ENCODE assay signal across 3 cellular contexts in genomic region chr1:28280961-28281360, GRCh38.
TF ChIP-seq lines count a peak whose summit lies in the region.

No MANE protein-coding gene starts in this region.

TF ChIP-seq in IMR-90, 13 proteins besides CTCF, POLR2A, EP300 and RAD21:
- TF ChIP-seq MAZ (IDR thresholded peaks at IDR 0.05; ENCODE audit: borderline replicate concordance, low read depth, low read length) (no peak), RFX5 (IDR thresholded peaks at IDR 0.05; ENCODE audit: low read depth, low read length) (no peak), USF2 (IDR thresholded peaks at IDR 0.05; ENCODE audit: low read depth, low read length) (no peak), ELK1 (IDR thresholded peaks at IDR 0.05; ENCODE audit: borderline replicate concordance, low read depth, low read length) (no peak), CEBPB (IDR thresholded peaks at IDR 0.05; ENCODE audit: low read depth, low read length) (no peak), SMC3 (IDR thresholded peaks at IDR 0.05; ENCODE audit: low read depth, low read length) (no peak)

TF ChIP-seq in H1, 55 proteins besides CTCF, POLR2A, EP300 and RAD21:
- TF ChIP-seq USF2 (IDR thresholded peaks at IDR 0.05; ENCODE audit: low read length), result no peak
- TF ChIP-seq BCL11A (IDR thresholded peaks at IDR 0.05; ENCODE audit: low read depth in 2 of 2, low read length in 2 of 2), result no peak
- no peak for TF ChIP-seq POU5F1 (IDR thresholded peaks at IDR 0.05; ENCODE audit: low read depth, low read length)
- TF ChIP-seq ATF2 (IDR thresholded peaks at IDR 0.05; ENCODE audit: low read length), result no peak
- no peak for TF ChIP-seq KDM5A (IDR thresholded peaks at IDR 0.05; ENCODE audit: low read length)
- no peak for TF ChIP-seq SIX5 (IDR thresholded peaks at IDR 0.05; ENCODE audit: low read depth, low read length)
TF ChIP-seq in H1: peak in this region for 0.

TF ChIP-seq in liver, 16 proteins besides CTCF, POLR2A, EP300 and RAD21:
- TF ChIP-seq ZBTB33 (IDR thresholded peaks at IDR 0.05), result no peak
- TF ChIP-seq NR2F2 (IDR thresholded peaks at IDR 0.05), result no peak
- TF ChIP-seq HNF4G (IDR thresholded peaks at IDR 0.05), result no peak
- no peak for TF ChIP-seq RXRA (IDR thresholded peaks at IDR 0.05)
- TF ChIP-seq FOXA2 (IDR thresholded peaks at IDR 0.05), result no peak
- no peak for TF ChIP-seq ATF3 (IDR thresholded peaks at IDR 0.05)
- no peak for TF ChIP-seq REST (IDR thresholded peaks at IDR 0.05)
- no peak for TF ChIP-seq YY1 (IDR thresholded peaks at IDR 0.05)
- TF ChIP-seq FOXA1 (IDR thresholded peaks at IDR 0.05), result no peak
- TF ChIP-seq TAF1 (conservative IDR thresholded peaks at IDR 0.05), result no peak
- no peak for TF ChIP-seq JUND (IDR thresholded peaks at IDR 0.05)
- TF ChIP-seq SP1 (IDR thresholded peaks at IDR 0.05), result no peak
- no peak for TF ChIP-seq HNF4A (conservative IDR thresholded peaks at IDR 0.05)
- no peak for TF ChIP-seq EGR1 (IDR thresholded peaks at IDR 0.05; ENCODE audit: low read depth in 2 of 2)
- TF ChIP-seq GABPA (IDR thresholded peaks at IDR 0.05 in 1 of 2, conservative IDR thresholded peaks at IDR 0.05 in 1 of 2), result no peak
- no peak for TF ChIP-seq MAX (IDR thresholded peaks at IDR 0.05)
